Comparison of ENCODE assay signal across 22 cellular contexts in the genomic region with DNA sequence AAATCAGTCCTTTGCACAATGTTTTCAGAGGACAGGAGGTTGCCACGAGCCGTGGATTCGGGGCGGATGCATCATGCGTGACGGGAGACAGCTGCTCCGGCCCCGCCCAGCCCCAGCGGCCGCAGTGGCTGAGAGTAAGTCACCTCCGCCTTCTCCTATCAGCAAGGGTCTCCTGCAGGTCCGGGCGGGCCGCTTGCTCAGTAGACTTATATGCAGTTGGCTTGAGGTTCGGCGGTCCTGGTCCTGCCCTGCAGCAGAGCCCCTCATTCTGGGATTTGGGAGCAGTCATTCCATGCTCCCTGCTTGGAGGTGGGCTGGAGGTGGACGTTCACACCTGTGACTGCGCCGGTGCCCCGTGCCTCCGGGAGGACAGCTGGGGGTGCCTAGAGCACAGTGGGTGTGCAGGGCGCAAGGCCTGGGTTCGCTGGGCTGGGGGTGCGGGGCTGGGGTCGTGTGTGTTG.
DNase-seq lines count a peak whose midpoint lies in the region; ATAC-seq and TF ChIP-seq lines count a peak whose summit lies in the region.
"Had no signal": no experiment of that assay in that cellular context is flagged by ENCODE, and none has a peak within 500 bp of the region (broad histone marks: within the 10 kb centered on the region; RNA-seq: fewer than 3 reads in every experiment).

No MANE protein-coding gene starts in this region.

- no peak overlapping the region for H3K4me3 ChIP-seq in WERI-Rb-1 (ENCODE audit: low read depth, low read length)
- H3K4me3 ChIP-seq: adrenal gland, left lung had no signal

- ATAC-seq in GM19035 (IDR thresholded peaks at IDR 0.05; ENCODE audit: unreplicated experiment): no peak
- ATAC-seq in GM21528 (IDR thresholded peaks at IDR 0.05; ENCODE audit: low FRiP score, unreplicated experiment): no peak
- ATAC-seq in GM18867 (IDR thresholded peaks at IDR 0.05; ENCODE audit: unreplicated experiment): no peak
- ATAC-seq: left lung, SK-N-SH treated with all-trans-retinoic acid at 6 μM for 48 hours had no signal

- no peaks in the 10 kb centered on the region for H3K36me3 ChIP-seq in WERI-Rb-1
- H3K36me3 ChIP-seq: adrenal gland, left lung had no signal

- DNase-seq in DMS53 (lab: John Stamatoyannopoulos, UW) (peak; percentile 29), DMS53 treated with DMSO at 0.1 percent for 48 hours (lab: John Stamatoyannopoulos, UW; ENCODE audit: unreplicated experiment) (no peak), COLO668 (lab: John Stamatoyannopoulos, UW; ENCODE audit: unreplicated experiment) (peak; percentile 73), WERI-Rb-1 (peak; percentile 56), myocyte (ENCODE audit: low read depth) (peak; percentile 59)
- DNase-seq: activated CD4-positive, alpha-beta T cell treated with anti-CD3 and anti-CD28 coated beads for 4 hours; activated naive CD4-positive, alpha-beta T cell; activated T-cell treated with anti-CD3 and anti-CD28 coated beads, Interleukin-2, amount 50 U/mL, for 48 hours; Calu3; effector CD4-positive, alpha-beta T cell; foreskin fibroblast; HFFc6; NCI-H2081; NCI-H526 treated with DMSO at 0.1 percent for 48 hours; T-helper 2 cell had no signal

- no peak overlapping the region for H3K27ac ChIP-seq in WERI-Rb-1
- H3K27ac ChIP-seq: 22Rv1, adrenal gland, left lung had no signal

- TF ChIP-seq CTCF in WERI-Rb-1 (IDR thresholded peaks at IDR 0.05; ENCODE audit: low read depth, low read length): no peak

- H3K9me3 ChIP-seq in WERI-Rb-1 (ENCODE audit: severe bottlenecking): no peaks in the 10 kb centered on the region
- H3K9me3 ChIP-seq: adrenal gland, left lung had no signal

- no peaks in the 10 kb centered on the region for H3K27me3 ChIP-seq in WERI-Rb-1 (ENCODE audit: insufficient read depth, low read depth, severe bottlenecking)
- H3K27me3 ChIP-seq: adrenal gland had no signal
